1 cellular context compared by ENCODE assay signal in the genomic region with DNA sequence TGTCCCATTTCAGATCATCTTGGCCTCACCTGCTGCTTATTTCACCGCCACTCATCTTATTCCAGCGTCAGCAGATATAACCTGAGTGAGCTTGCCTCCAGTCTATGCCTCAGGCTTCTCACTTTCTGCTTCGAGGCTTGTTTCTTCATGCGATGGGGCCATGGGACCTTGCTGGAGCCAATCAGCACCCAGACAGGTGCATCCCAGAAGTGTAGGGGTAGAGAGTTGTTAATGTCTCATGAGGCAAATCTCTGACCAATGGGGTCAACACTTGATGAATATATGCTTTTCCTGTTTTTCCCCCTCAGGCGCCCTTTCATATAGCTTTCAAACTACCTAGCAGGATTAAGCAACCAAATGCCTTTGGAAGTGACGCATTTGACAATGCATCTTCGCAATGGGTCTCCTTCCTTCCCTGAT.
TF ChIP-seq lines count a peak whose summit lies in the region.

No MANE protein-coding gene starts in this region.

TF ChIP-seq in endothelial cell of umbilical vein, 7 proteins besides CTCF, POLR2A, EP300 and RAD21:
- no peak for TF ChIP-seq GATA2 (IDR thresholded peaks at IDR 0.05; ENCODE audit: insufficient read depth, insufficient read length, low read depth, low read length)
- TF ChIP-seq MYC (IDR thresholded peaks at IDR 0.05; ENCODE audit: low read depth, low read length) = no peak
- TF ChIP-seq POLR2AphosphoS5 (IDR thresholded peaks at IDR 0.05; ENCODE audit: insufficient read depth, low read depth, low read length) = no peak
- TF ChIP-seq EZH2 (IDR thresholded peaks at IDR 0.05; ENCODE audit: borderline replicate concordance, low read depth, low read length, severe bottlenecking) = no peak
- TF ChIP-seq FOS (IDR thresholded peaks at IDR 0.05; ENCODE audit: borderline replicate concordance, insufficient read depth, low read length) = no peak
- TF ChIP-seq, protein P1, sequence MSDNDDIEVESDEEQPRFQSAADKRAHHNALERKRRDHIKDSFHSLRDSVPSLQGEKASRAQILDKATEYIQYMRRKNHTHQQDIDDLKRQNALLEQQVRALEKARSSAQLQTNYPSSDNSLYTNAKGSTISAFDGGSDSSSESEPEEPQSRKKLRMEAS (IDR thresholded peaks at IDR 0.05; ENCODE audit: insufficient read depth, insufficient read length) = no peak
